1 cellular context compared by ENCODE assay signal in genomic region chr1:192702212-192702993, GRCh38.
TF ChIP-seq lines count a peak whose summit lies in the region.

No MANE protein-coding gene starts in this region.

TF ChIP-seq in HepG2, 621 proteins besides CTCF, POLR2A, EP300 and RAD21 (continued from another document and continues in another):
- TF ChIP-seq SP2 (CRISPR knock-in tag; IDR thresholded peaks at IDR 0.05) (no peak), ZNF550 (CRISPR knock-in tag; IDR thresholded peaks at IDR 0.05; ENCODE audit: borderline replicate concordance) (no peak), ZNF274 (CRISPR knock-in tag; IDR thresholded peaks at IDR 0.05) (no peak), SMAD3 (CRISPR knock-in tag; IDR thresholded peaks at IDR 0.05) (peak; percentile 34; the same call in 1 of the 2 replicates), SMARCE1 (IDR thresholded peaks at IDR 0.05; ENCODE audit: borderline replicate concordance) (no peak), MYC (CRISPR knock-in tag; IDR thresholded peaks at IDR 0.05; ENCODE audit: borderline replicate concordance) (no peak), SKI (IDR thresholded peaks at IDR 0.05; ENCODE audit: partially characterized antibody) (no peak), MXI1 (IDR thresholded peaks at IDR 0.05; ENCODE audit: borderline replicate concordance, low read depth, low read length) (no peak), POGZ (CRISPR knock-in tag; IDR thresholded peaks at IDR 0.05) (peak; percentile 80), HOXA7 (CRISPR knock-in tag; IDR thresholded peaks at IDR 0.05) (no peak), ZNF619 (CRISPR knock-in tag; IDR thresholded peaks at IDR 0.05) (no peak), BCL6 (CRISPR knock-in tag; IDR thresholded peaks at IDR 0.05) (peak; percentile 71), REL (CRISPR knock-in tag; conservative IDR thresholded peaks at IDR 0.05) (no peak), ZNF646 (CRISPR knock-in tag; IDR thresholded peaks at IDR 0.05) (peak; percentile 33; the same call in 1 of the 2 replicates), FOXC1 (CRISPR knock-in tag; IDR thresholded peaks at IDR 0.05; ENCODE audit: borderline replicate concordance) (no peak), MEIS2 (CRISPR knock-in tag; IDR thresholded peaks at IDR 0.05) (no peak), RARA (CRISPR knock-in tag; IDR thresholded peaks at IDR 0.05) (peak; percentile 81), ZZZ3 (CRISPR knock-in tag; IDR thresholded peaks at IDR 0.05; ENCODE audit: borderline replicate concordance) (no peak), ZNF431 (CRISPR knock-in tag; IDR thresholded peaks at IDR 0.05; ENCODE audit: borderline replicate concordance, low read depth) (no peak), ZNF253 (CRISPR knock-in tag; IDR thresholded peaks at IDR 0.05; ENCODE audit: borderline replicate concordance) (no peak), ZKSCAN1 (IDR thresholded peaks at IDR 0.05; ENCODE audit: low read length) (no peak), ZC3H4 (CRISPR knock-in tag; IDR thresholded peaks at IDR 0.05; ENCODE audit: borderline replicate concordance) (no peak), KLF15 (CRISPR knock-in tag; IDR thresholded peaks at IDR 0.05; ENCODE audit: borderline replicate concordance) (no peak), ZNF878 (CRISPR knock-in tag; IDR thresholded peaks at IDR 0.05) (peak; percentile 36; the same call in 1 of the 2 replicates), GPN1 (CRISPR knock-in tag; IDR thresholded peaks at IDR 0.05; ENCODE audit: borderline replicate concordance) (no peak), HMG20A (CRISPR knock-in tag; IDR thresholded peaks at IDR 0.05; ENCODE audit: borderline replicate concordance) (peak; percentile 92; the same call in 1 of the 2 replicates), ZNF576 (CRISPR knock-in tag; IDR thresholded peaks at IDR 0.05) (no peak), PPARG (CRISPR knock-in tag; conservative IDR thresholded peaks at IDR 0.05) (peak; percentile 56), RXRA (CRISPR knock-in tag; IDR thresholded peaks at IDR 0.05) (peak; percentile 51; the same call in 1 of the 2 replicates), ATF3 (CRISPR knock-in tag; IDR thresholded peaks at IDR 0.05) (peak; percentile 45; the same call in 1 of the 2 replicates), FOXA1 (IDR thresholded peaks at IDR 0.05) (peak; percentile 53; the same call in 1 of the 2 replicates), FOXA1 (CRISPR knock-in tag; IDR thresholded peaks at IDR 0.05) (peak; percentile 80), ZBTB43 (CRISPR knock-in tag; conservative IDR thresholded peaks at IDR 0.05) (peak; percentile 66; the same call in 1 of the 2 replicates)
- TF ChIP-seq, protein P1, sequence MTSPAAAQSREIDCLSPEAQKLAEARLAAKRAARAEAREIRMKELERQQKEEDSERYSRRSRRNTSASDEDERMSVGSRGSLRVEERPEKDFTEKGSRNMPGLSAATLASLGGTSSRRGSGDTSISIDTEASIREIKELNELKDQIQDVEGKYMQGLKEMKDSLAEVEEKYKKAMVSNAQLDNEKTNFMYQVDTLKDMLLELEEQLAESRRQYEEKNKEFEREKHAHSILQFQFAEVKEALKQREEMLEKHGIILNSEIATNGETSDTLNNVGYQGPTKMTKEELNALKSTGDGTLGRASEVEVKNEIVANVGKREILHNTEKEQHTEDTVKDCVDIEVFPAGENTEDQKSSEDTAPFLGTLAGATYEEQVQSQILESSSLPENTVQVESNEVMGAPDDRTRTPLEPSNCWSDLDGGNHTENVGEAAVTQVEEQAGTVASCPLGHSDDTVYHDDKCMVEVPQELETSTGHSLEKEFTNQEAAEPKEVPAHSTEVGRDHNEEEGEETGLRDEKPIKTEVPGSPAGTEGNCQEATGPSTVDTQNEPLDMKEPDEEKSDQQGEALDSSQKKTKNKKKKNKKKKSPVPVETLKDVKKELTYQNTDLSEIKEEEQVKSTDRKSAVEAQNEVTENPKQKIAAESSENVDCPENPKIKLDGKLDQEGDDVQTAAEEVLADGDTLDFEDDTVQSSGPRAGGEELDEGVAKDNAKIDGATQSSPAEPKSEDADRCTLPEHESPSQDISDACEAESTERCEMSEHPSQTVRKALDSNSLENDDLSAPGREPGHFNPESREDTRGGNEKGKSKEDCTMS (CRISPR knock-in tag; conservative IDR thresholded peaks at IDR 0.05), result no peak
- TF ChIP-seq, protein P2, sequence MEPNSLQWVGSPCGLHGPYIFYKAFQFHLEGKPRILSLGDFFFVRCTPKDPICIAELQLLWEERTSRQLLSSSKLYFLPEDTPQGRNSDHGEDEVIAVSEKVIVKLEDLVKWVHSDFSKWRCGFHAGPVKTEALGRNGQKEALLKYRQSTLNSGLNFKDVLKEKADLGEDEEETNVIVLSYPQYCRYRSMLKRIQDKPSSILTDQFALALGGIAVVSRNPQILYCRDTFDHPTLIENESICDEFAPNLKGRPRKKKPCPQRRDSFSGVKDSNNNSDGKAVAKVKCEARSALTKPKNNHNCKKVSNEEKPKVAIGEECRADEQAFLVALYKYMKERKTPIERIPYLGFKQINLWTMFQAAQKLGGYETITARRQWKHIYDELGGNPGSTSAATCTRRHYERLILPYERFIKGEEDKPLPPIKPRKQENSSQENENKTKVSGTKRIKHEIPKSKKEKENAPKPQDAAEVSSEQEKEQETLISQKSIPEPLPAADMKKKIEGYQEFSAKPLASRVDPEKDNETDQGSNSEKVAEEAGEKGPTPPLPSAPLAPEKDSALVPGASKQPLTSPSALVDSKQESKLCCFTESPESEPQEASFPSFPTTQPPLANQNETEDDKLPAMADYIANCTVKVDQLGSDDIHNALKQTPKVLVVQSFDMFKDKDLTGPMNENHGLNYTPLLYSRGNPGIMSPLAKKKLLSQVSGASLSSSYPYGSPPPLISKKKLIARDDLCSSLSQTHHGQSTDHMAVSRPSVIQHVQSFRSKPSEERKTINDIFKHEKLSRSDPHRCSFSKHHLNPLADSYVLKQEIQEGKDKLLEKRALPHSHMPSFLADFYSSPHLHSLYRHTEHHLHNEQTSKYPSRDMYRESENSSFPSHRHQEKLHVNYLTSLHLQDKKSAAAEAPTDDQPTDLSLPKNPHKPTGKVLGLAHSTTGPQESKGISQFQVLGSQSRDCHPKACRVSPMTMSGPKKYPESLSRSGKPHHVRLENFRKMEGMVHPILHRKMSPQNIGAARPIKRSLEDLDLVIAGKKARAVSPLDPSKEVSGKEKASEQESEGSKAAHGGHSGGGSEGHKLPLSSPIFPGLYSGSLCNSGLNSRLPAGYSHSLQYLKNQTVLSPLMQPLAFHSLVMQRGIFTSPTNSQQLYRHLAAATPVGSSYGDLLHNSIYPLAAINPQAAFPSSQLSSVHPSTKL (CRISPR knock-in tag; IDR thresholded peaks at IDR 0.05), result peak; percentile 96
- TF ChIP-seq, protein P3, sequence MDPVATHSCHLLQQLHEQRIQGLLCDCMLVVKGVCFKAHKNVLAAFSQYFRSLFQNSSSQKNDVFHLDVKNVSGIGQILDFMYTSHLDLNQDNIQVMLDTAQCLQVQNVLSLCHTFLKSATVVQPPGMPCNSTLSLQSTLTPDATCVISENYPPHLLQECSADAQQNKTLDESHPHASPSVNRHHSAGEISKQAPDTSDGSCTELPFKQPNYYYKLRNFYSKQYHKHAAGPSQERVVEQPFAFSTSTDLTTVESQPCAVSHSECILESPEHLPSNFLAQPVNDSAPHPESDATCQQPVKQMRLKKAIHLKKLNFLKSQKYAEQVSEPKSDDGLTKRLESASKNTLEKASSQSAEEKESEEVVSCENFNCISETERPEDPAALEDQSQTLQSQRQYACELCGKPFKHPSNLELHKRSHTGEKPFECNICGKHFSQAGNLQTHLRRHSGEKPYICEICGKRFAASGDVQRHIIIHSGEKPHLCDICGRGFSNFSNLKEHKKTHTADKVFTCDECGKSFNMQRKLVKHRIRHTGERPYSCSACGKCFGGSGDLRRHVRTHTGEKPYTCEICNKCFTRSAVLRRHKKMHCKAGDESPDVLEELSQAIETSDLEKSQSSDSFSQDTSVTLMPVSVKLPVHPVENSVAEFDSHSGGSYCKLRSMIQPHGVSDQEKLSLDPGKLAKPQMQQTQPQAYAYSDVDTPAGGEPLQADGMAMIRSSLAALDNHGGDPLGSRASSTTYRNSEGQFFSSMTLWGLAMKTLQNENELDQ (CRISPR knock-in tag; IDR thresholded peaks at IDR 0.05; ENCODE audit: borderline replicate concordance), result no peak
- TF ChIP-seq, protein P4, sequence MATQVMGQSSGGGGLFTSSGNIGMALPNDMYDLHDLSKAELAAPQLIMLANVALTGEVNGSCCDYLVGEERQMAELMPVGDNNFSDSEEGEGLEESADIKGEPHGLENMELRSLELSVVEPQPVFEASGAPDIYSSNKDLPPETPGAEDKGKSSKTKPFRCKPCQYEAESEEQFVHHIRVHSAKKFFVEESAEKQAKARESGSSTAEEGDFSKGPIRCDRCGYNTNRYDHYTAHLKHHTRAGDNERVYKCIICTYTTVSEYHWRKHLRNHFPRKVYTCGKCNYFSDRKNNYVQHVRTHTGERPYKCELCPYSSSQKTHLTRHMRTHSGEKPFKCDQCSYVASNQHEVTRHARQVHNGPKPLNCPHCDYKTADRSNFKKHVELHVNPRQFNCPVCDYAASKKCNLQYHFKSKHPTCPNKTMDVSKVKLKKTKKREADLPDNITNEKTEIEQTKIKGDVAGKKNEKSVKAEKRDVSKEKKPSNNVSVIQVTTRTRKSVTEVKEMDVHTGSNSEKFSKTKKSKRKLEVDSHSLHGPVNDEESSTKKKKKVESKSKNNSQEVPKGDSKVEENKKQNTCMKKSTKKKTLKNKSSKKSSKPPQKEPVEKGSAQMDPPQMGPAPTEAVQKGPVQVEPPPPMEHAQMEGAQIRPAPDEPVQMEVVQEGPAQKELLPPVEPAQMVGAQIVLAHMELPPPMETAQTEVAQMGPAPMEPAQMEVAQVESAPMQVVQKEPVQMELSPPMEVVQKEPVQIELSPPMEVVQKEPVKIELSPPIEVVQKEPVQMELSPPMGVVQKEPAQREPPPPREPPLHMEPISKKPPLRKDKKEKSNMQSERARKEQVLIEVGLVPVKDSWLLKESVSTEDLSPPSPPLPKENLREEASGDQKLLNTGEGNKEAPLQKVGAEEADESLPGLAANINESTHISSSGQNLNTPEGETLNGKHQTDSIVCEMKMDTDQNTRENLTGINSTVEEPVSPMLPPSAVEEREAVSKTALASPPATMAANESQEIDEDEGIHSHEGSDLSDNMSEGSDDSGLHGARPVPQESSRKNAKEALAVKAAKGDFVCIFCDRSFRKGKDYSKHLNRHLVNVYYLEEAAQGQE (IDR thresholded peaks at IDR 0.05; ENCODE audit: borderline replicate concordance in 1 of 2, low read depth in 1 of 2, low read length in 2 of 2), result no peak
- TF ChIP-seq, protein P5, sequence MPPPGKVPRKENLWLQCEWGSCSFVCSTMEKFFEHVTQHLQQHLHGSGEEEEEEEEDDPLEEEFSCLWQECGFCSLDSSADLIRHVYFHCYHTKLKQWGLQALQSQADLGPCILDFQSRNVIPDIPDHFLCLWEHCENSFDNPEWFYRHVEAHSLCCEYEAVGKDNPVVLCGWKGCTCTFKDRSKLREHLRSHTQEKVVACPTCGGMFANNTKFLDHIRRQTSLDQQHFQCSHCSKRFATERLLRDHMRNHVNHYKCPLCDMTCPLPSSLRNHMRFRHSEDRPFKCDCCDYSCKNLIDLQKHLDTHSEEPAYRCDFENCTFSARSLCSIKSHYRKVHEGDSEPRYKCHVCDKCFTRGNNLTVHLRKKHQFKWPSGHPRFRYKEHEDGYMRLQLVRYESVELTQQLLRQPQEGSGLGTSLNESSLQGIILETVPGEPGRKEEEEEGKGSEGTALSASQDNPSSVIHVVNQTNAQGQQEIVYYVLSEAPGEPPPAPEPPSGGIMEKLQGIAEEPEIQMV (CRISPR knock-in tag; IDR thresholded peaks at IDR 0.05; ENCODE audit: low read depth), result no peak
